1 cellular context compared by ENCODE assay signal in the genomic region with DNA sequence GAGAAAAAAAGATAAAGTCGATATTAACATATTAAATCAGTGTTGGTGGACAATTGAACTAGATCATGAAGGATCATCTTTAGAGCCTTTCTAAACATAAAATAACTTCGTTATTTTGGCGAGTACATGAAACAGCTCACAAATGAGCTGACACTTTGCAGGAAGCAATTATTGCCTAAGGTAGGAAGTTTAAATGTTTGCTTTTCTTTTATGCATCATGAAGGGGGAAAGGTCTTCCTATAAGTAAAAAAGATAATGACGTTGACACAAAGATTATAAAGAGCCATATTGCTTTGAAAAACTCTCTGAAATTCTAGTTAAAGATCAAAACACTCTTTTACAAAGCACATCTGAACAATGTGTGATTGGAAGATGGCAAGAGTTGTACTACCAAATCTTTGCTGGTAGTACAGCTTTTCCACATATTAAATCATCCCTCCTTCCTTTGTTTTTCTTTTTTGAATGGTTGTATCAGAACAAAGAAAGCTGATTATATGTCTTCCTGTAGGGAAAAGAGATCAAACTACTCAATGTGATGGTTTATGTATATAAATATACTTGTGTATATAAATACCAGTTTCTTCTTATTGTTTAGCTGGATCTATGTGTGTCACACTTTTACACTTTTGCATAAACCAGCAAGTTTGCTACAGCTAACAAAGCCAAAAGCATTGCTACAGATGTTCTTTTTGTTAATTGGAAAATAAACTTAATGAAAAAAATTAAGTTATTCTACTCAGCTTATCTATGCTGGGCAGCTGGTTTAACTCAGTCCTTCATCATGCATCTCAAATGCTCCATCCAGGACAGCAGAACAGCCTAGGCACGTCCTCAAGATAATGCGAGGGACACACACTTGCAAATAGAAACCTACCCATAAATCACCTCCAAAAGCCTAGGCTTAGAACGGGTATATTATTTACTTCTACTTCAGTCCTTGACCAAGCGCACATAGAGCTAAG.
A peak's percentile ranks its signal among the peaks of the same experiment; 100 is the strongest.
TF ChIP-seq lines count a peak whose summit lies in the region.

No MANE protein-coding gene starts in this region.

TF ChIP-seq in HepG2, 621 proteins besides CTCF, POLR2A, EP300 and RAD21 (continued from another document):
- no peak for TF ChIP-seq SNAPC4 (CRISPR knock-in tag; IDR thresholded peaks at IDR 0.05)
- peak; percentile 89 for TF ChIP-seq ZGPAT (CRISPR knock-in tag; IDR thresholded peaks at IDR 0.05)
